Comparison of ENCODE assay signal across 15 cellular contexts in genomic region chr2:232900811-232901701, GRCh38. TPM values are rescaled to one million over a fixed set of nuclear protein-coding genes. Genes with fewer than 3 reads are reported as not detected.
DNase-seq lines count a peak whose midpoint lies in the region; ATAC-seq and TF ChIP-seq lines count a peak whose summit lies in the region.
"Had no signal": no experiment of that assay in that cellular context is flagged by ENCODE, and none has a peak within 500 bp of the region (broad histone marks: within the 10 kb centered on the region; RNA-seq: fewer than 3 reads in every experiment).

No MANE protein-coding gene starts in this region.

- ATAC-seq in Panc1 (no peak), HG02623 (IDR thresholded peaks at IDR 0.05; ENCODE audit: unreplicated experiment) (no peak)

- 72% methylated on average over 43 of the region's 43 CpGs for WGBS in hepatocyte (ENCODE audit: low lambda C conversion rate, missing lambda C conversion rate)
- WGBS in smooth muscle cell (ENCODE audit: low lambda C conversion rate), result 71% methylated on average over 43 of the region's 43 CpGs

- TF ChIP-seq CTCF in Panc1 (IDR thresholded peaks at IDR 0.05) (no peak), hepatocyte (IDR thresholded peaks at IDR 0.05; ENCODE audit: poor library complexity) (no peak), smooth muscle cell (IDR thresholded peaks at IDR 0.05; ENCODE audit: borderline replicate concordance, insufficient read depth, poor library complexity, severe bottlenecking) (no peak)

- intact Hi-C loops in Panc1 (cut with micrococcal nuclease; ENCODE audit: unreplicated experiment), result no loop called here

- H2AFZ ChIP-seq in hepatocyte (no peak overlapping the region), smooth muscle cell (ENCODE audit: low read depth) (no peak overlapping the region)

- H3K27ac ChIP-seq in Panc1 (ENCODE audit: low read length) (peak overlapping the region; percentile 62), hepatocyte (no peak overlapping the region), smooth muscle cell (ENCODE audit: low read depth) (peak overlapping the region; percentile 67)
- H3K27ac ChIP-seq: cardiac muscle cell, heart left ventricle, ovary, tibial artery had no signal

- H3K36me3 ChIP-seq in Panc1 (ENCODE audit: control insufficient read depth, insufficient read depth, low read length), result no peaks in the 10 kb centered on the region
- H3K36me3 ChIP-seq in hepatocyte (replicated peaks; ENCODE audit: insufficient read depth, low read depth), result no peaks in the 10 kb centered on the region
- H3K36me3 ChIP-seq in smooth muscle cell (ENCODE audit: low read depth), result no peaks in the 10 kb centered on the region
- H3K36me3 ChIP-seq: cardiac muscle cell, heart left ventricle, ovary, tibial artery had no signal

- peaks cover 31% of the 10 kb centered on the region for H3K4me1 ChIP-seq in Panc1 (ENCODE audit: control insufficient read depth, insufficient read depth, low read length)
- no peaks in the 10 kb centered on the region for H3K4me1 ChIP-seq in hepatocyte (ENCODE audit: insufficient read depth)
- peaks cover 10% of the 10 kb centered on the region for H3K4me1 ChIP-seq in smooth muscle cell (ENCODE audit: low read depth)
- H3K4me1 ChIP-seq: tibial artery had no signal

- H3K9ac ChIP-seq in smooth muscle cell (ENCODE audit: low read depth), result peak overlapping the region; percentile 18

- H3K4me2 ChIP-seq in hepatocyte (no peak overlapping the region), smooth muscle cell (no peak overlapping the region)

- H4K20me1 ChIP-seq in hepatocyte (ENCODE audit: insufficient read depth, poor library complexity, severe bottlenecking) (no peaks in the 10 kb centered on the region), smooth muscle cell (ENCODE audit: low read depth) (no peaks in the 10 kb centered on the region)

- peak; percentile 53 for DNase-seq in activated CD8-positive, alpha-beta memory T cell treated with anti-CD3 and anti-CD28 coated beads, Interleukin-2, amount 50 U/mL, for 48 hours
- no peak for DNase-seq in activated CD8-positive, alpha-beta memory T cell treated with anti-CD3 and anti-CD28 coated beads, Interleukin-2, amount 50 U/mL, for 4 hours
- DNase-seq in Panc1 (ENCODE audit: low read depth, low spot score) (no peak), hepatocyte (ENCODE audit: low spot score) (peak; percentile 1), smooth muscle cell (lab: John Stamatoyannopoulos, UW; ENCODE audit: unreplicated experiment) (no peak)
- no peak for DNase-seq in activated effector memory CD4-positive, alpha-beta T cell treated with anti-CD3 and anti-CD28 coated beads, Interleukin-2, amount 50 U/mL, for 16 hours
- no peak for DNase-seq in activated CD4-positive, CD25-positive, alpha-beta regulatory T cell (lab: John Stamatoyannopoulos, UW)
- DNase-seq: heart left ventricle, NCI-H1092 treated with DMSO at 0.1 percent for 48 hours, NCI-H345, ovary had no signal

- no peaks in the 10 kb centered on the region for H3F3A ChIP-seq in smooth muscle cell (ENCODE audit: low read depth)

- in situ Hi-C loops in Panc1 (cut with HindIII; ENCODE audit: low pct_unique_long_range_greater_than_20kb, low sequenced_read_pairs), result no loop called here

- no peaks in the 10 kb centered on the region for H3K9me3 ChIP-seq in Panc1 (ENCODE audit: control insufficient read depth, insufficient read depth, low read depth, low read length)
- H3K9me3 ChIP-seq in hepatocyte (ENCODE audit: low read depth), result no peaks in the 10 kb centered on the region
- H3K9me3 ChIP-seq in smooth muscle cell (replicated peaks; ENCODE audit: low read depth), result no peaks in the 10 kb centered on the region
- H3K9me3 ChIP-seq: heart left ventricle, ovary, tibial artery had no signal

- BruUV-seq in Panc1 (replicated peaks; lab: Mats Ljungman, UMichigan), result no TSS peak

- no peaks in the 10 kb centered on the region for H3K9me2 ChIP-seq in hepatocyte (replicated peaks; ENCODE audit: insufficient read depth)

- POLR2A ChIA-PET in Panc1 (lab: Charles Lee), result no interaction called here

- H3K4me3 ChIP-seq in Panc1 (ENCODE audit: low read depth in 2 of 2, low read length in 2 of 2), result no peak overlapping the region
- H3K4me3 ChIP-seq in hepatocyte, result no peak overlapping the region
- H3K4me3 ChIP-seq in smooth muscle cell, result no peak overlapping the region
- H3K4me3 ChIP-seq: cardiac muscle cell, heart left ventricle, lung, ovary, tibial artery had no signal

- CTCF ChIA-PET in Panc1 (lab: Charles Lee), result no interaction called here

- no peaks in the 10 kb centered on the region for H3K79me2 ChIP-seq in hepatocyte
- no peaks in the 10 kb centered on the region for H3K79me2 ChIP-seq in smooth muscle cell (ENCODE audit: low read depth)

- no peaks in the 10 kb centered on the region for H3K27me3 ChIP-seq in Panc1 (ENCODE audit: control insufficient read depth, insufficient read depth, low read length)
- H3K27me3 ChIP-seq in hepatocyte, result no peaks in the 10 kb centered on the region
- H3K27me3 ChIP-seq in smooth muscle cell (ENCODE audit: low read depth), result no peaks in the 10 kb centered on the region
- H3K27me3 ChIP-seq: cardiac muscle cell, ovary had no signal

RNA-seq across cellular contexts. Expression of gene SNORC, which starts 31.0 kb away (rescaled TPM):
- total RNA-seq in Panc1 (2021; ENCODE audit: unreplicated experiment) (6.8 TPM), hepatocyte (1.4 and 2.2 TPM in 2 replicates), smooth muscle cell (0.13 and 0.18 TPM in 2 replicates)
- polyA plus RNA-seq in Panc1 (2012; ENCODE audit: insufficient read length), result 9.5 TPM
- polyA plus RNA-seq in hepatocyte (5.9 and 7.5 TPM in 2 replicates), smooth muscle cell (0.78 and 1.2 TPM in 2 replicates)

Comparison
In these comparisons a context has a peak if more than half of its experiments do, and no peak if none do; other contexts are left out.
1. DNase-seq: peak in activated CD8-positive, alpha-beta memory T cell treated with anti-CD3 and anti-CD28 coated beads, Interleukin-2, amount 50 U/mL, for 48 hours (single experiment) and hepatocyte (single experiment); none in activated CD8-positive, alpha-beta memory T cell treated with anti-CD3 and anti-CD28 coated beads, Interleukin-2, amount 50 U/mL, for 4 hours (single experiment), Panc1 (single experiment), smooth muscle cell (single experiment), activated effector memory CD4-positive, alpha-beta T cell treated with anti-CD3 and anti-CD28 coated beads, Interleukin-2, amount 50 U/mL, for 16 hours (single experiment) and activated CD4-positive, CD25-positive, alpha-beta regulatory T cell (0 of 4).